ENCODE assay signal across 8 cellular contexts in genomic region chr6:139250296-139251274, GRCh38. TPM values are rescaled to one million over a fixed set of nuclear protein-coding genes. Genes with fewer than 3 reads are reported as not detected.
DNase-seq lines count a peak whose midpoint lies in the region; ATAC-seq and TF ChIP-seq lines count a peak whose summit lies in the region.

No MANE protein-coding gene starts in this region.

- in situ Hi-C loops in Panc1 (cut with HindIII; ENCODE audit: low pct_unique_long_range_greater_than_20kb, low sequenced_read_pairs): no loop called here

- H3K36me3 ChIP-seq in Panc1 (ENCODE audit: control insufficient read depth, insufficient read depth, low read length): no peaks in the 10 kb centered on the region

- CTCF ChIA-PET in Panc1 (lab: Charles Lee): interaction anchor here (0.5 to 0.7 kb wide), 2 partner anchors 13 to 20 kb away, joined by 3 to 4 read pairs; no protein-coding TSS in a partner anchor

- POLR2A ChIA-PET in Panc1 (lab: Charles Lee): no interaction called here

- ATAC-seq in GM19452 (IDR thresholded peaks at IDR 0.05; ENCODE audit: unreplicated experiment): peak; percentile 99
- peak; percentile 85 for ATAC-seq in HG03442 (IDR thresholded peaks at IDR 0.05; ENCODE audit: unreplicated experiment)
- peak; percentile 91 for ATAC-seq in Panc1
- peak; percentile 62 for ATAC-seq in activated T-helper 17 cell treated with anti-CD3 and anti-CD28 coated beads, Interleukin-2, amount 50 U/mL, for 72 hours (replicated peaks)

- peaks cover 33% of the 10 kb centered on the region for H3K4me1 Mint-ChIP-seq in activated T-helper 17 cell treated with anti-CD3 and anti-CD28 coated beads, Interleukin-2, amount 50 U/mL, for 72 hours

- peak overlapping the region; percentile 70 for H3K4me3 Mint-ChIP-seq in activated T-helper 17 cell treated with anti-CD3 and anti-CD28 coated beads, Interleukin-2, amount 50 U/mL, for 72 hours

- no peak overlapping the region for H3K4me3 ChIP-seq in Panc1 (ENCODE audit: low read depth in 2 of 2, low read length in 2 of 2)

- H3K4me1 ChIP-seq in Panc1 (ENCODE audit: control insufficient read depth, insufficient read depth, low read length): no peaks in the 10 kb centered on the region

- no peaks in the 10 kb centered on the region for H3K9me3 Mint-ChIP-seq in activated T-helper 17 cell treated with anti-CD3 and anti-CD28 coated beads, Interleukin-2, amount 50 U/mL, for 72 hours

- H3K27ac Mint-ChIP-seq in activated T-helper 17 cell treated with anti-CD3 and anti-CD28 coated beads, Interleukin-2, amount 50 U/mL, for 72 hours: peak overlapping the region; percentile 87

- H3K27me3 ChIP-seq in Panc1 (ENCODE audit: control insufficient read depth, insufficient read depth, low read length): no peaks in the 10 kb centered on the region

- intact Hi-C loops in Panc1 (cut with micrococcal nuclease; ENCODE audit: unreplicated experiment): no loop called here

- no peak overlapping the region for H3K27ac ChIP-seq in Panc1 (ENCODE audit: low read length)

- H3K27me3 Mint-ChIP-seq in activated T-helper 17 cell treated with anti-CD3 and anti-CD28 coated beads, Interleukin-2, amount 50 U/mL, for 72 hours: no peaks in the 10 kb centered on the region

- no peaks in the 10 kb centered on the region for H3K9me3 ChIP-seq in Panc1 (ENCODE audit: control insufficient read depth, insufficient read depth, low read depth, low read length)

- no TSS peak for BruUV-seq in Panc1 (replicated peaks; lab: Mats Ljungman, UMichigan)

- DNase-seq in D341Med (ENCODE audit: low spot score): peak; percentile 73
- DNase-seq in Panc1 (ENCODE audit: low read depth, low spot score): no peak
- DNase-seq in globus pallidus (ENCODE audit: low spot score): peak; percentile 40
- peak; percentile 19 for DNase-seq in pulmonary artery endothelial cell (ENCODE audit: low read depth, low spot score)
- no peak for DNase-seq in kidney glomerular epithelial cell (lab: John Stamatoyannopoulos, UW)

- no peaks in the 10 kb centered on the region for H3K36me3 Mint-ChIP-seq in activated T-helper 17 cell treated with anti-CD3 and anti-CD28 coated beads, Interleukin-2, amount 50 U/mL, for 72 hours (ENCODE audit: low read depth)

- TF ChIP-seq CTCF in Panc1 (IDR thresholded peaks at IDR 0.05): peak; percentile 84

RNA-seq across cellular contexts. Expression of gene TXLNB, which starts 41.2 kb away (rescaled TPM):
- total RNA-seq in Panc1 (2021; ENCODE audit: unreplicated experiment) (not detected), pulmonary artery endothelial cell (0.07 and 0.21 TPM in 2 replicates)
- polyA plus RNA-seq in Panc1 (2012; ENCODE audit: insufficient read length): not detected
- total RNA-seq in activated T-helper 17 cell treated with anti-CD3 and anti-CD28 coated beads, Interleukin-2, amount 50 U/mL, for 72 hours: under 1 TPM; 0.24 to 0.37 TPM

Comparison
In these comparisons a context has a peak if more than half of its experiments do, and no peak if none do; other contexts are left out.
1. DNase-seq: peak in D341Med (single experiment), globus pallidus (single experiment) and pulmonary artery endothelial cell (single experiment); none in Panc1 (single experiment) and kidney glomerular epithelial cell (single experiment).
2. Peak in every context shown above with its lines, with median percentiles within 50 percentile points of each other: ATAC-seq.